ENCODE assay signal across 1 cellular context in genomic region chr17:10729334-10730193, GRCh38.
A peak's percentile ranks its signal among the peaks of the same experiment; 100 is the strongest.
TF ChIP-seq lines count a peak whose summit lies in the region.

Gene TMEM220, minus strand, starts transcription at chr17:10730023. Its CDS starts 172 bp downstream, at chr17:10729851.

TF ChIP-seq in HepG2, 621 proteins besides CTCF, POLR2A, EP300 and RAD21 (continued from another document and continues in another):
- peak; percentile 68; the same call in 1 of the 2 replicates for TF ChIP-seq ZNF691 (CRISPR knock-in tag; IDR thresholded peaks at IDR 0.05; ENCODE audit: borderline replicate concordance, low read depth)
- TF ChIP-seq SOX5 (CRISPR knock-in tag; IDR thresholded peaks at IDR 0.05; ENCODE audit: borderline replicate concordance) = no peak; the same call in 1 of the 2 replicates
- TF ChIP-seq SRY (CRISPR knock-in tag; IDR thresholded peaks at IDR 0.05) = peak; percentile 89
- TF ChIP-seq MLLT10 (CRISPR knock-in tag; IDR thresholded peaks at IDR 0.05) = no peak
- TF ChIP-seq ARHGAP35 (CRISPR knock-in tag; IDR thresholded peaks at IDR 0.05; ENCODE audit: borderline replicate concordance) = peak; percentile 82; the same call in 1 of the 2 replicates
- no peak for TF ChIP-seq ZBTB4 (CRISPR knock-in tag; IDR thresholded peaks at IDR 0.05; ENCODE audit: borderline replicate concordance)
- TF ChIP-seq ZNF468 (CRISPR knock-in tag; IDR thresholded peaks at IDR 0.05) = peak; percentile 91; the same call in 1 of the 2 replicates
- peak; percentile 82 for TF ChIP-seq KDM2A (CRISPR knock-in tag; IDR thresholded peaks at IDR 0.05; ENCODE audit: borderline replicate concordance, low read depth)
- no peak for TF ChIP-seq AHDC1 (CRISPR knock-in tag; IDR thresholded peaks at IDR 0.05; ENCODE audit: borderline replicate concordance)
- TF ChIP-seq ZNF775 (CRISPR knock-in tag; IDR thresholded peaks at IDR 0.05; ENCODE audit: borderline replicate concordance) = no peak
- peak; percentile 64 for TF ChIP-seq KMT2B (CRISPR knock-in tag; IDR thresholded peaks at IDR 0.05)
- TF ChIP-seq ZNF335 (CRISPR knock-in tag; IDR thresholded peaks at IDR 0.05) = 0 out of 2 replicates have a peak, but pooled peaks have one; percentile 34
- TF ChIP-seq ZNF674 (CRISPR knock-in tag; IDR thresholded peaks at IDR 0.05; ENCODE audit: low read depth) = 0 out of 2 replicates have a peak, but pooled peaks have one; percentile 82
- TF ChIP-seq BHLHE40 (IDR thresholded peaks at IDR 0.05; ENCODE audit: low read length) = peak; percentile 42; the same call in 1 of the 2 replicates
- TF ChIP-seq ZBTB25 (CRISPR knock-in tag; IDR thresholded peaks at IDR 0.05) = peak; percentile 35; the same call in 1 of the 2 replicates
- TF ChIP-seq MED8 (CRISPR knock-in tag; IDR thresholded peaks at IDR 0.05; ENCODE audit: insufficient replicate concordance) = no peak
- peak; percentile 50; the same call in 1 of the 2 replicates for TF ChIP-seq KLF12 (CRISPR knock-in tag; IDR thresholded peaks at IDR 0.05; ENCODE audit: borderline replicate concordance)
- TF ChIP-seq MIXL1 (CRISPR knock-in tag; IDR thresholded peaks at IDR 0.05) = 0 out of 2 replicates have a peak, but pooled peaks have one; percentile 16
- TF ChIP-seq PREB (CRISPR knock-in tag; IDR thresholded peaks at IDR 0.05) = no peak
- peak; percentile 92; the same call in 1 of the 2 replicates for TF ChIP-seq KDM5B (CRISPR knock-in tag; IDR thresholded peaks at IDR 0.05; ENCODE audit: borderline replicate concordance)
- TF ChIP-seq TRIM22 (IDR thresholded peaks at IDR 0.05) = no peak
- TF ChIP-seq ZNF747 (CRISPR knock-in tag; IDR thresholded peaks at IDR 0.05; ENCODE audit: borderline replicate concordance) = peak; percentile 23; the same call in 1 of the 2 replicates
- TF ChIP-seq KAT8 (CRISPR knock-in tag; IDR thresholded peaks at IDR 0.05) = peak; percentile 70; the same call in 1 of the 2 replicates
- TF ChIP-seq GMEB1 (CRISPR knock-in tag; IDR thresholded peaks at IDR 0.05; ENCODE audit: borderline replicate concordance) = peak; percentile 49; the same call in 1 of the 2 replicates
- TF ChIP-seq SIN3B (IDR thresholded peaks at IDR 0.05; ENCODE audit: low read length) = no peak
- TF ChIP-seq ZNF235 (CRISPR knock-in tag; IDR thresholded peaks at IDR 0.05; ENCODE audit: borderline replicate concordance) = no peak; the same call in 1 of the 2 replicates
- TF ChIP-seq TFAP4 (IDR thresholded peaks at IDR 0.05; ENCODE audit: borderline replicate concordance, low read depth) = no peak
- TF ChIP-seq THAP9 (CRISPR knock-in tag; IDR thresholded peaks at IDR 0.05; ENCODE audit: borderline replicate concordance) = 0 out of 2 replicates have a peak, but pooled peaks have one; percentile 46
- TF ChIP-seq PHF8 (CRISPR knock-in tag; IDR thresholded peaks at IDR 0.05) = peak; percentile 90
- peak; percentile 29; the same call in 1 of the 2 replicates for TF ChIP-seq IRF2 (CRISPR knock-in tag; IDR thresholded peaks at IDR 0.05)
- no peak for TF ChIP-seq MXI1 (IDR thresholded peaks at IDR 0.05; ENCODE audit: borderline replicate concordance, low read depth, low read length)
- TF ChIP-seq ATF2 (CRISPR knock-in tag; IDR thresholded peaks at IDR 0.05) = no peak
- peak; percentile 40 for TF ChIP-seq SKI (IDR thresholded peaks at IDR 0.05; ENCODE audit: partially characterized antibody)
- no peak for TF ChIP-seq NFIB (CRISPR knock-in tag; IDR thresholded peaks at IDR 0.05; ENCODE audit: borderline replicate concordance)
